In genomic region chr15:29139540-29140459, GRCh38 we compare ENCODE assay signal across 8 cellular contexts.
A peak's percentile ranks its signal among the peaks of the same experiment; 100 is the strongest.
DNase-seq lines count a peak whose midpoint lies in the region; ATAC-seq and TF ChIP-seq lines count a peak whose summit lies in the region.

No MANE protein-coding gene starts in this region.

- H3K27me3 ChIP-seq in left ventricle myocardium inferior (ENCODE audit: low read depth), result peaks cover 77% of the 10 kb centered on the region

- H3K27ac Mint-ChIP-seq in activated naive CD4-positive, alpha-beta T cell treated with anti-CD3 and anti-CD28 coated beads, Interleukin-2, amount 50 U/mL, for 72 hours, result peak overlapping the region in 1 of 2 donors; percentile 41

- no peaks in the 10 kb centered on the region for H3K9me3 Mint-ChIP-seq in activated naive CD4-positive, alpha-beta T cell treated with anti-CD3 and anti-CD28 coated beads, Interleukin-2, amount 50 U/mL, for 72 hours

- H3K36me3 Mint-ChIP-seq in activated naive CD4-positive, alpha-beta T cell treated with anti-CD3 and anti-CD28 coated beads, Interleukin-2, amount 50 U/mL, for 72 hours, result no peaks in the 10 kb centered on the region

- intact Hi-C loops in left ventricle myocardium inferior (cut with micrococcal nuclease) (loop anchor here (10.0 kb wide), 1 partner anchor 285 kb away; no protein-coding TSS in a partner anchor), sciatic nerve (cut with DNase I) (no loop called here)

- TF ChIP-seq CTCF in left ventricle myocardium inferior (IDR thresholded peaks at IDR 0.05; ENCODE audit: borderline replicate concordance), result peak; percentile 87

- DNase-seq in DMS153 treated with DMSO at 0.1 percent for 48 hours (lab: John Stamatoyannopoulos, UW; ENCODE audit: unreplicated experiment), result peak; percentile 6
- no peak for DNase-seq in DMS153 (lab: John Stamatoyannopoulos, UW)
- peak; percentile 30 for DNase-seq in SHP77 treated with DMSO at 0.1 percent for 48 hours (lab: John Stamatoyannopoulos, UW)
- peak in 1 of 2 donors; percentile 80 for DNase-seq in activated naive CD4-positive, alpha-beta T cell treated with anti-CD3 and anti-CD28 coated beads, Interleukin-2, amount 50 U/mL, for 72 hours (ENCODE audit: low spot score in 2 of 2)
- DNase-seq in left ventricle myocardium inferior, result no peak
- DNase-seq in sciatic nerve (ENCODE audit: low spot score), result peak; percentile 72
- DNase-seq in NCI-H1048 (lab: John Stamatoyannopoulos, UW), result no peak

- no peaks in the 10 kb centered on the region for H3K36me3 ChIP-seq in left ventricle myocardium inferior

- H3K4me1 ChIP-seq in left ventricle myocardium inferior, result peaks cover 6% of the 10 kb centered on the region

- peak overlapping the region; percentile 19 for H3K4me3 ChIP-seq in left ventricle myocardium inferior

- ATAC-seq in HG03175 (IDR thresholded peaks at IDR 0.05; ENCODE audit: unreplicated experiment) (peak; percentile 53), sciatic nerve (peak; percentile 77)
- ATAC-seq in activated naive CD4-positive, alpha-beta T cell treated with anti-CD3 and anti-CD28 coated beads, Interleukin-2, amount 50 U/mL, for 72 hours, result peak; percentile 83 to 86

- H3K9me3 ChIP-seq in left ventricle myocardium inferior (replicated peaks), result no peaks in the 10 kb centered on the region

- no peak overlapping the region for H3K27ac ChIP-seq in left ventricle myocardium inferior (replicated peaks)

Comparison
In these comparisons a context has a peak if more than half of its experiments do, and no peak if none do; other contexts are left out.
1. DNase-seq: peak in DMS153 treated with DMSO at 0.1 percent for 48 hours (single experiment), SHP77 treated with DMSO at 0.1 percent for 48 hours (single experiment) and sciatic nerve (single experiment); none in DMS153 (single experiment), left ventricle myocardium inferior (single experiment) and NCI-H1048 (single experiment).
2. Peak in every context shown above with its lines, with median percentiles within 50 percentile points of each other: ATAC-seq.